ENCODE assay signal across 15 cellular contexts in genomic region chr5:159123700-159124099, GRCh38. TPM values are rescaled to one million over a fixed set of nuclear protein-coding genes. Genes with fewer than 3 reads are reported as not detected.
DNase-seq lines count a peak whose midpoint lies in the region; ATAC-seq and TF ChIP-seq lines count a peak whose summit lies in the region.
"Had no signal": no experiment of that assay in that cellular context is flagged by ENCODE, and none has a peak within 500 bp of the region (broad histone marks: within the 10 kb centered on the region; RNA-seq: fewer than 3 reads in every experiment).

No MANE protein-coding gene starts in this region.

- peaks cover 5% of the 10 kb centered on the region for H3K36me3 Mint-ChIP-seq in activated CD8-positive, alpha-beta T cell treated with anti-CD3 and anti-CD28 coated beads for 36 hours (ENCODE audit: low read depth)
- H3K36me3 Mint-ChIP-seq in activated CD8-positive, alpha-beta T cell treated with anti-CD3 and anti-CD28 coated beads, Interleukin-2, amount 10 ng/mL, durations not matched to agents 7 days and 5 days (ENCODE audit: low read depth), result peaks cover 13% of the 10 kb centered on the region
- no peaks in the 10 kb centered on the region for H3K36me3 Mint-ChIP-seq in activated T-helper 17 cell treated with anti-CD3 and anti-CD28 coated beads, Interleukin-2, amount 50 U/mL, for 72 hours (ENCODE audit: low read depth)

- H3K27me3 Mint-ChIP-seq in activated CD8-positive, alpha-beta T cell treated with anti-CD3 and anti-CD28 coated beads for 36 hours, result no peaks in the 10 kb centered on the region
- peaks cover 6% of the 10 kb centered on the region for H3K27me3 Mint-ChIP-seq in activated CD8-positive, alpha-beta T cell treated with anti-CD3 and anti-CD28 coated beads, Interleukin-2, amount 10 ng/mL, durations not matched to agents 7 days and 5 days (ENCODE audit: low read depth)
- H3K27me3 Mint-ChIP-seq in activated T-helper 17 cell treated with anti-CD3 and anti-CD28 coated beads, Interleukin-2, amount 50 U/mL, for 72 hours, result peaks cover 5% of the 10 kb centered on the region

- no peak overlapping the region for H3K4me3 ChIP-seq in GM12865 (ENCODE audit: low read depth, low read length)

- POLR2A ChIA-PET in activated CD8-positive, alpha-beta T cell treated with anti-CD3 and anti-CD28 coated beads for 36 hours (lab: Charles Lee), result interaction anchor here (1.0 kb wide), 1 partner anchor 428 kb away, joined by 3 read pairs; no protein-coding TSS in a partner anchor
- POLR2A ChIA-PET in activated CD8-positive, alpha-beta T cell treated with anti-CD3 and anti-CD28 coated beads, Interleukin-2, amount 10 ng/mL, durations not matched to agents 7 days and 5 days (lab: Charles Lee), result no interaction called here

- DNase-seq in activated CD8-positive, alpha-beta T cell treated with anti-CD3 and anti-CD28 coated beads for 36 hours, result peak; percentile 31
- DNase-seq in activated CD8-positive, alpha-beta T cell treated with anti-CD3 and anti-CD28 coated beads, Interleukin-2, amount 10 ng/mL, durations not matched to agents 7 days and 5 days, result no peak
- peak; percentile 46 for DNase-seq in GM12865 (ENCODE audit: low read depth)
- DNase-seq in NCI-H1105 (lab: John Stamatoyannopoulos, UW), result no peak
- DNase-seq: C1 segment of cervical spinal cord, DMS79 treated with DMSO at 0.1 percent for 48 hours, NCI-H187, NCI-H2171, NCI-H446, NCI-H69, RPMI8226 had no signal

- ATAC-seq in activated CD8-positive, alpha-beta T cell treated with anti-CD3 and anti-CD28 coated beads for 36 hours, result peak; percentile 57
- ATAC-seq in activated CD8-positive, alpha-beta T cell treated with anti-CD3 and anti-CD28 coated beads, Interleukin-2, amount 10 ng/mL, durations not matched to agents 7 days and 5 days, result no peak
- ATAC-seq in GM19351 (IDR thresholded peaks at IDR 0.05; ENCODE audit: unreplicated experiment) (peak; percentile 50), HG03095 (IDR thresholded peaks at IDR 0.05; ENCODE audit: unreplicated experiment) (no peak)
- ATAC-seq in activated T-helper 17 cell treated with anti-CD3 and anti-CD28 coated beads, Interleukin-2, amount 50 U/mL, for 72 hours (replicated peaks), result peak; percentile 85

- no peak overlapping the region for H3K27ac Mint-ChIP-seq in activated CD8-positive, alpha-beta T cell treated with anti-CD3 and anti-CD28 coated beads for 36 hours
- H3K27ac Mint-ChIP-seq in activated CD8-positive, alpha-beta T cell treated with anti-CD3 and anti-CD28 coated beads, Interleukin-2, amount 10 ng/mL, durations not matched to agents 7 days and 5 days, result no peak overlapping the region
- no peak overlapping the region for H3K27ac Mint-ChIP-seq in activated T-helper 17 cell treated with anti-CD3 and anti-CD28 coated beads, Interleukin-2, amount 50 U/mL, for 72 hours

- peaks cover 21% of the 10 kb centered on the region for H3K4me1 Mint-ChIP-seq in activated CD8-positive, alpha-beta T cell treated with anti-CD3 and anti-CD28 coated beads for 36 hours (ENCODE audit: low read depth)
- peaks cover 18% of the 10 kb centered on the region for H3K4me1 Mint-ChIP-seq in activated CD8-positive, alpha-beta T cell treated with anti-CD3 and anti-CD28 coated beads, Interleukin-2, amount 10 ng/mL, durations not matched to agents 7 days and 5 days (ENCODE audit: low read depth)
- peaks cover 13% of the 10 kb centered on the region for H3K4me1 Mint-ChIP-seq in activated T-helper 17 cell treated with anti-CD3 and anti-CD28 coated beads, Interleukin-2, amount 50 U/mL, for 72 hours

- CTCF ChIA-PET in activated CD8-positive, alpha-beta T cell treated with anti-CD3 and anti-CD28 coated beads for 36 hours (lab: Charles Lee), result interaction anchor here (0.8 to 3.3 kb wide), 2 partner anchors 8 to 17 kb away, joined by 3 to 27 read pairs; no protein-coding TSS in a partner anchor
- CTCF ChIA-PET in activated CD8-positive, alpha-beta T cell treated with anti-CD3 and anti-CD28 coated beads, Interleukin-2, amount 10 ng/mL, durations not matched to agents 7 days and 5 days (lab: Charles Lee), result interaction anchor here (2.9 kb wide), 1 partner anchor 17 kb away, joined by 11 read pairs; no protein-coding TSS in a partner anchor

- TF ChIP-seq CTCF in activated CD8-positive, alpha-beta T cell treated with anti-CD3 and anti-CD28 coated beads for 36 hours (IDR thresholded peaks at IDR 0.05), result no peak
- no peak for TF ChIP-seq CTCF in GM12865 (IDR thresholded peaks at IDR 0.05; ENCODE audit: insufficient read depth, low read depth, low read length, missing control alignments)

- intact Hi-C loops in activated CD8-positive, alpha-beta T cell treated with anti-CD3 and anti-CD28 coated beads for 36 hours (cut with micrococcal nuclease), result no loop called here

- H3K4me3 Mint-ChIP-seq in activated CD8-positive, alpha-beta T cell treated with anti-CD3 and anti-CD28 coated beads for 36 hours, result no peak overlapping the region
- H3K4me3 Mint-ChIP-seq in activated CD8-positive, alpha-beta T cell treated with anti-CD3 and anti-CD28 coated beads, Interleukin-2, amount 10 ng/mL, durations not matched to agents 7 days and 5 days, result no peak overlapping the region
- no peak overlapping the region for H3K4me3 Mint-ChIP-seq in activated T-helper 17 cell treated with anti-CD3 and anti-CD28 coated beads, Interleukin-2, amount 50 U/mL, for 72 hours

- H3K9me3 Mint-ChIP-seq in activated CD8-positive, alpha-beta T cell treated with anti-CD3 and anti-CD28 coated beads for 36 hours, result peaks cover 8% of the 10 kb centered on the region
- peaks cover 11% of the 10 kb centered on the region for H3K9me3 Mint-ChIP-seq in activated CD8-positive, alpha-beta T cell treated with anti-CD3 and anti-CD28 coated beads, Interleukin-2, amount 10 ng/mL, durations not matched to agents 7 days and 5 days (ENCODE audit: insufficient read depth)
- peaks cover 6% of the 10 kb centered on the region for H3K9me3 Mint-ChIP-seq in activated T-helper 17 cell treated with anti-CD3 and anti-CD28 coated beads, Interleukin-2, amount 50 U/mL, for 72 hours

RNA-seq across cellular contexts. Expression of gene EBF1, which starts 24.0 kb away (rescaled TPM):
- under 1 TPM in 1 of 2 experiments, not detected in 1; 0.22 TPM for total RNA-seq in activated CD8-positive, alpha-beta T cell treated with anti-CD3 and anti-CD28 coated beads for 36 hours
- under 1 TPM; 0.08 to 0.52 TPM for total RNA-seq in activated CD8-positive, alpha-beta T cell treated with anti-CD3 and anti-CD28 coated beads, Interleukin-2, amount 10 ng/mL, durations not matched to agents 7 days and 5 days
- under 1 TPM in 1 of 2 donors, not detected in 1; 0.37 TPM for total RNA-seq in activated T-helper 17 cell treated with anti-CD3 and anti-CD28 coated beads, Interleukin-2, amount 50 U/mL, for 72 hours
- total RNA-seq: G401 had no signal

Comparison
In these comparisons a context has a peak if more than half of its experiments do, and no peak if none do; other contexts are left out.
1. ATAC-seq: peak in activated CD8-positive, alpha-beta T cell treated with anti-CD3 and anti-CD28 coated beads for 36 hours (single experiment), GM19351 (single experiment) and activated T-helper 17 cell treated with anti-CD3 and anti-CD28 coated beads, Interleukin-2, amount 50 U/mL, for 72 hours (single experiment); none in activated CD8-positive, alpha-beta T cell treated with anti-CD3 and anti-CD28 coated beads, Interleukin-2, amount 10 ng/mL, durations not matched to agents 7 days and 5 days (single experiment) and HG03095 (single experiment).
2. DNase-seq: peak in activated CD8-positive, alpha-beta T cell treated with anti-CD3 and anti-CD28 coated beads for 36 hours (single experiment) and GM12865 (single experiment); none in activated CD8-positive, alpha-beta T cell treated with anti-CD3 and anti-CD28 coated beads, Interleukin-2, amount 10 ng/mL, durations not matched to agents 7 days and 5 days (single experiment) and NCI-H1105 (single experiment).